In genomic region chr11:35083181-35084061, GRCh38 we compare ENCODE assay signal across 9 cellular contexts. TPM values are rescaled to one million over a fixed set of nuclear protein-coding genes. Genes with fewer than 3 reads are reported as not detected.
DNase-seq lines count a peak whose midpoint lies in the region; ATAC-seq and TF ChIP-seq lines count a peak whose summit lies in the region.
"Had no signal": no experiment of that assay in that cellular context is flagged by ENCODE, and none has a peak within 500 bp of the region (broad histone marks: within the 10 kb centered on the region; RNA-seq: fewer than 3 reads in every experiment).

No MANE protein-coding gene starts in this region.

- H3K27ac Mint-ChIP-seq in activated CD8-positive, alpha-beta T cell treated with anti-CD3 and anti-CD28 coated beads for 36 hours = peak overlapping the region; percentile 89
- H3K27ac Mint-ChIP-seq in naive B cell = peak overlapping the region; percentile 99 to 100 (median 100)

- 39 to 79% (median 58%) methylated on average over 11 of the region's 11 CpGs for WGBS in stomach, 5 donors

- H3K4me3 Mint-ChIP-seq in activated CD8-positive, alpha-beta T cell treated with anti-CD3 and anti-CD28 coated beads for 36 hours = peak overlapping the region; percentile 58
- H3K4me3 Mint-ChIP-seq in naive B cell = peak overlapping the region; percentile 44 to 86 (median 76)

- intact Hi-C loops in activated CD8-positive, alpha-beta T cell treated with anti-CD3 and anti-CD28 coated beads for 36 hours (cut with micrococcal nuclease) = loop anchor here (2.0 to 5.0 kb wide), 2 partner anchors 59 to 71 kb away; no protein-coding TSS in a partner anchor
- intact Hi-C loops in stomach (cut with DNase I; ENCODE audit: low total_unique reads) = no loop called here

- DNase-seq in EL (peak; percentile 99), Kasumi-1 (lab: John Stamatoyannopoulos, UW) (peak; percentile 82), naive B cell (peak; percentile 90), stomach (peak; percentile 40), HK-2 (ENCODE audit: unreplicated experiment) (no peak)
- peak; percentile 82 for DNase-seq in activated CD8-positive, alpha-beta T cell treated with anti-CD3 and anti-CD28 coated beads for 36 hours
- peak; percentile 60 to 76 (median 69) for DNase-seq in effector memory CD4-positive, alpha-beta T cell

- CTCF ChIA-PET in activated CD8-positive, alpha-beta T cell treated with anti-CD3 and anti-CD28 coated beads for 36 hours (lab: Charles Lee) = no interaction called here

- no peaks in the 10 kb centered on the region for H3K27me3 ChIP-seq in effector memory CD4-positive, alpha-beta T cell (replicated peaks; ENCODE audit: control insufficient read depth, insufficient read depth, low read length, poor library complexity, severe bottlenecking)
- H3K27me3 ChIP-seq in stomach = no peaks in the 10 kb centered on the region

- H3K4me1 ChIP-seq in effector memory CD4-positive, alpha-beta T cell (ENCODE audit: control insufficient read depth, insufficient read depth, low read length, poor library complexity, severe bottlenecking) = peaks cover 73% of the 10 kb centered on the region
- H3K4me1 ChIP-seq in stomach = peaks cover 10 to 52% (median 40%) of the 10 kb centered on the region in 4 donors

- H3K36me3 ChIP-seq in effector memory CD4-positive, alpha-beta T cell (ENCODE audit: control insufficient read depth, insufficient read depth, low read length) = no peaks in the 10 kb centered on the region
- H3K36me3 ChIP-seq in stomach = no peaks in the 10 kb centered on the region

- H3K4me3 ChIP-seq in effector memory CD4-positive, alpha-beta T cell (ENCODE audit: insufficient read depth, low read depth, low read length, poor library complexity, severe bottlenecking) = peak overlapping the region; percentile 10
- no peak overlapping the region for H3K4me3 ChIP-seq in stomach

- H3K9me3 Mint-ChIP-seq in activated CD8-positive, alpha-beta T cell treated with anti-CD3 and anti-CD28 coated beads for 36 hours = peaks cover 2% of the 10 kb centered on the region
- no peaks in the 10 kb centered on the region for H3K9me3 Mint-ChIP-seq in naive B cell

- peaks cover 80% of the 10 kb centered on the region for H3K4me1 Mint-ChIP-seq in activated CD8-positive, alpha-beta T cell treated with anti-CD3 and anti-CD28 coated beads for 36 hours (ENCODE audit: low read depth)
- peaks cover 55 to 80% (median 64%) of the 10 kb centered on the region in 3 donors for H3K4me1 Mint-ChIP-seq in naive B cell

- no peak for TF ChIP-seq CTCF in activated CD8-positive, alpha-beta T cell treated with anti-CD3 and anti-CD28 coated beads for 36 hours (IDR thresholded peaks at IDR 0.05)
- no peak for TF ChIP-seq CTCF in stomach (IDR thresholded peaks at IDR 0.05)

- POLR2A ChIA-PET in activated CD8-positive, alpha-beta T cell treated with anti-CD3 and anti-CD28 coated beads for 36 hours (lab: Charles Lee) = interaction anchor here (0.7 to 1.3 kb wide), 3 partner anchors 36 to 58 kb away, joined by 3 to 5 read pairs (median 4); partner anchors contain the start of gene CD44

- TF ChIP-seq POLR2A in stomach (IDR thresholded peaks at IDR 0.05) = no peak

- no peak for TF ChIP-seq EP300 in stomach (IDR thresholded peaks at IDR 0.05)

- H3K9me3 ChIP-seq in effector memory CD4-positive, alpha-beta T cell (ENCODE audit: control insufficient read depth, low read length) = no peaks in the 10 kb centered on the region
- H3K9me3 ChIP-seq in stomach = no peaks in the 10 kb centered on the region

- ATAC-seq in GM21737 (IDR thresholded peaks at IDR 0.05; ENCODE audit: unreplicated experiment) = peak; percentile 49
- ATAC-seq in activated CD8-positive, alpha-beta T cell treated with anti-CD3 and anti-CD28 coated beads for 36 hours = peak; percentile 64
- peak; percentile 84 to 86 for ATAC-seq in naive B cell (ENCODE audit: low read depth in 2 of 2)

- peak overlapping the region; percentile 97 for H3K27ac ChIP-seq in effector memory CD4-positive, alpha-beta T cell (ENCODE audit: insufficient read depth, low read length, poor library complexity, severe bottlenecking)
- peak overlapping the region in 4 of 5 donors; percentile 60 to 67 (median 62) for H3K27ac ChIP-seq in stomach
- H3K27ac ChIP-seq: VCaP had no signal

- H3K36me3 Mint-ChIP-seq in activated CD8-positive, alpha-beta T cell treated with anti-CD3 and anti-CD28 coated beads for 36 hours (ENCODE audit: low read depth) = no peaks in the 10 kb centered on the region
- H3K36me3 Mint-ChIP-seq in naive B cell = no peaks in the 10 kb centered on the region

- H3K27me3 Mint-ChIP-seq in activated CD8-positive, alpha-beta T cell treated with anti-CD3 and anti-CD28 coated beads for 36 hours = no peaks in the 10 kb centered on the region
- H3K27me3 Mint-ChIP-seq in naive B cell = no peaks in the 10 kb centered on the region

RNA-seq across cellular contexts. Expression of gene CD44, which starts 55.5 kb away (rescaled TPM):
- 100 to 1,000 TPM; 363 to 373 TPM for total RNA-seq in activated CD8-positive, alpha-beta T cell treated with anti-CD3 and anti-CD28 coated beads for 36 hours
- polyA plus RNA-seq in naive B cell (ENCODE audit: low read depth in 6 of 6) (100 to 1,000 TPM; 156 to 277 (median 187) TPM), stomach (100 to 1,000 TPM in 1 of 3 donors, 10 to 100 TPM in 2; 52.4 to 125 (median 65.5) TPM)
- total RNA-seq in stomach = 100 to 1,000 TPM in 3 of 5 donors, 10 to 100 TPM in 2; 47.5 to 229 (median 176) TPM
